ENCODE assay signal across 1 cellular context in the genomic region with DNA sequence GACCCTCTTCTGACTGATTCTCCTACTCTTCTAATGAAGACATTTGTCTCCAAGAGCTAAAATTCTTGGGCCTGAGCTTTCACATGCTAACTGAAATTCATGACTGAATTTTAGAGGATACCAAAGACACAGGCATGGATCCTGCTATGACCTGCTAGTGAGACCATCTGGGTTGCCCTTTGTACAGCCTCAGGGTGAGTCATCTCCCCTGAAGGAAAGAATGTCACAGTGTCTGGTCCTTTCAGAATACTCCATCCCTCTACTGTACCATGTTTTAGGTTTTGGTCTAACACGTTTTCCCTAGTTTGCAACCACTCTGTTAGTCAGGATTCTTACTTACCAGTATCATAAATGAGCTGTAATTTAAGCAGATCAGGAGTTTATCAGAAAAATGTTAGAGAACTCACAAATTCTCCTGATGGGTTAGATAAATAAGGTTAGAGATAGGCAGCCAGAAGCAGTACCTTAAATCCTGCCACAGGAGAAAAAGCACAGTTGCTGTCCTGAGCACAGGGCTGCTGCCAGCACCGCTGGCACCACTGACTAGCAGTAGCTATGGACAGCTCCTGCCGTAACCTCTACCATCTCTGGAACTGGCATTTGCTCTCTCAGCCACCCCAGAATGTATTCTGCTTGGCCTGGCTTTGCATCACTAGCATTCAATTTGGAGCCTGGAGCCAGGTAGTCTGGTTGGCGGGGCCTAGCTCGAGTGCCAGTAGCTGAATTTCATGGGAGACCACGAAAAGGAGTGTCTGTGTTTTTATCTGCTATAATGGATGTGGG.
TF ChIP-seq lines count a peak whose summit lies in the region.

No MANE protein-coding gene starts in this region.

TF ChIP-seq in SK-N-SH treated with all-trans-retinoic acid at 6 μM for 48 hours, 23 proteins besides CTCF, POLR2A, EP300 and RAD21 (continued from another document):
- TF ChIP-seq, protein P1, sequence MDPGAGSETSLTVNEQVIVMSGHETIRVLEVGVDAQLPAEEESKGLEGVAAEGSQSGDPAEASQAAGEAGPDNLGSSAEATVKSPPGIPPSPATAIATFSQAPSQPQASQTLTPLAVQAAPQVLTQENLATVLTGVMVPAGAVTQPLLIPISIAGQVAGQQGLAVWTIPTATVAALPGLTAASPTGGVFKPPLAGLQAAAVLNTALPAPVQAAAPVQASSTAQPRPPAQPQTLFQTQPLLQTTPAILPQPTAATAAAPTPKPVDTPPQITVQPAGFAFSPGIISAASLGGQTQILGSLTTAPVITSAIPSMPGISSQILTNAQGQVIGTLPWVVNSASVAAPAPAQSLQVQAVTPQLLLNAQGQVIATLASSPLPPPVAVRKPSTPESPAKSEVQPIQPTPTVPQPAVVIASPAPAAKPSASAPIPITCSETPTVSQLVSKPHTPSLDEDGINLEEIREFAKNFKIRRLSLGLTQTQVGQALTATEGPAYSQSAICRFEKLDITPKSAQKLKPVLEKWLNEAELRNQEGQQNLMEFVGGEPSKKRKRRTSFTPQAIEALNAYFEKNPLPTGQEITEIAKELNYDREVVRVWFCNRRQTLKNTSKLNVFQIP (CRISPR knock-in tag; IDR thresholded peaks at IDR 0.05; ENCODE audit: borderline replicate concordance, low read depth) = no peak
- TF ChIP-seq SNAI2 (CRISPR knock-in tag; IDR thresholded peaks at IDR 0.05) (no peak), CSDC2 (CRISPR knock-in tag; IDR thresholded peaks at IDR 0.05) (no peak), TCF4 (CRISPR knock-in tag; IDR thresholded peaks at IDR 0.05; ENCODE audit: borderline replicate concordance) (no peak), ZFP30 (CRISPR knock-in tag; IDR thresholded peaks at IDR 0.05) (no peak), RARB (CRISPR knock-in tag; IDR thresholded peaks at IDR 0.05) (no peak), BACH2 (CRISPR knock-in tag; IDR thresholded peaks at IDR 0.05; ENCODE audit: borderline replicate concordance) (no peak), ZC3H10 (CRISPR knock-in tag; IDR thresholded peaks at IDR 0.05) (no peak), TOX (CRISPR knock-in tag; IDR thresholded peaks at IDR 0.05; ENCODE audit: borderline replicate concordance) (no peak)
- TF ChIP-seq, protein P2, sequence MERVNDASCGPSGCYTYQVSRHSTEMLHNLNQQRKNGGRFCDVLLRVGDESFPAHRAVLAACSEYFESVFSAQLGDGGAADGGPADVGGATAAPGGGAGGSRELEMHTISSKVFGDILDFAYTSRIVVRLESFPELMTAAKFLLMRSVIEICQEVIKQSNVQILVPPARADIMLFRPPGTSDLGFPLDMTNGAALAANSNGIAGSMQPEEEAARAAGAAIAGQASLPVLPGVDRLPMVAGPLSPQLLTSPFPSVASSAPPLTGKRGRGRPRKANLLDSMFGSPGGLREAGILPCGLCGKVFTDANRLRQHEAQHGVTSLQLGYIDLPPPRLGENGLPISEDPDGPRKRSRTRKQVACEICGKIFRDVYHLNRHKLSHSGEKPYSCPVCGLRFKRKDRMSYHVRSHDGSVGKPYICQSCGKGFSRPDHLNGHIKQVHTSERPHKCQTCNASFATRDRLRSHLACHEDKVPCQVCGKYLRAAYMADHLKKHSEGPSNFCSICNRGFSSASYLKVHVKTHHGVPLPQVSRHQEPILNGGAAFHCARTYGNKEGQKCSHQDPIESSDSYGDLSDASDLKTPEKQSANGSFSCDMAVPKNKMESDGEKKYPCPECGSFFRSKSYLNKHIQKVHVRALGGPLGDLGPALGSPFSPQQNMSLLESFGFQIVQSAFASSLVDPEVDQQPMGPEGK (CRISPR knock-in tag; IDR thresholded peaks at IDR 0.05; ENCODE audit: borderline replicate concordance) = no peak
- TF ChIP-seq, protein P3, sequence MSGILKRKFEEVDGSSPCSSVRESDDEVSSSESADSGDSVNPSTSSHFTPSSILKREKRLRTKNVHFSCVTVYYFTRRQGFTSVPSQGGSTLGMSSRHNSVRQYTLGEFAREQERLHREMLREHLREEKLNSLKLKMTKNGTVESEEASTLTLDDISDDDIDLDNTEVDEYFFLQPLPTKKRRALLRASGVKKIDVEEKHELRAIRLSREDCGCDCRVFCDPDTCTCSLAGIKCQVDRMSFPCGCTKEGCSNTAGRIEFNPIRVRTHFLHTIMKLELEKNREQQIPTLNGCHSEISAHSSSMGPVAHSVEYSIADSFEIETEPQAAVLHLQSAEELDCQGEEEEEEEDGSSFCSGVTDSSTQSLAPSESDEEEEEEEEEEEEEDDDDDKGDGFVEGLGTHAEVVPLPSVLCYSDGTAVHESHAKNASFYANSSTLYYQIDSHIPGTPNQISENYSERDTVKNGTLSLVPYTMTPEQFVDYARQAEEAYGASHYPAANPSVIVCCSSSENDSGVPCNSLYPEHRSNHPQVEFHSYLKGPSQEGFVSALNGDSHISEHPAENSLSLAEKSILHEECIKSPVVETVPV (CRISPR knock-in tag; IDR thresholded peaks at IDR 0.05) = no peak
